In the genomic region with DNA sequence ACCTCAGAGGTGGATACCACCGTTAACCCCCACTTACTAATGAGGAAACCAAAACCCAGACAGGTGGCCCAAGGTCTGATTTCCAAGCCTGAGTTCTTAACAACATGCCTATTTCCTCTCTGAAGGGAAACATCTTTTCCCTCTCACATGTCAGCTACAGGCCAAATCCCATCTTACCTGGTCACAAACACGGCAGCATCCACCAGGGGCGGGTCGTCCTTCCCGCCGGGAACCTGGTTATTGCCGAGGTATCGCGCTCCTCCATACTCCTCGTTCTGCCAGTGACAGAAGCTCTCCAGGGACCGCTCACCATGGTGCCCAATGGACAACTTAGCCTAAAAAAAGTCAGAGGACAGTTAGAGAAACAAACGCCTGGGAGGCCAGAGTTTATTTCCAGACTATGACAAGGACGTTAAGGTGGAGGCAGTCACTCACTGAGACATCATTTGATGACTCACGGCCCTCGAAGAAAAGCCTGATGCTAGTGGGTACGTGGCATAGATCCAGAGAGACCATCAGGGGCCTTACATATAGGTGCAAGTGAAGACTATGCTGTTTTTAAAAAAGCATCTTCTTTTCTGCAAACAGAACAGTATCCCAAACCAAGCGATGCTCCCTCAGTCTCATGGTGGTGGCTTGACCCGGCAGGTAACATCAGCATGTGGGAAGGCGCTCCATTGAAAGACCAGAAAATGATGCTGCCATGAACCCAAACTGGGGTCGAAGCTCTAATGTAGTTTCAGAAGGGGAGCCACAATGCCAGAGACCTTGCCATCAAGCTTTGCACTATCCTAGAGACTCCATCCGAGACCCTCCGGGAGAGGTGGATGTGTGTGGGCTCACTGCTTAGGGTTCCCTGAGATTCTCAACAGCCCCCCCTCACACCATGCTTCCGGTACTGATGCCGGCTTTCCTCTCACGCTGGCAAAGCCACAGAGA, we compare ENCODE assay signal across 25 cellular contexts.
DNase-seq lines count a peak whose midpoint lies in the region; ATAC-seq and TF ChIP-seq lines count a peak whose summit lies in the region.
"Had no signal": no experiment of that assay in that cellular context is flagged by ENCODE, and none has a peak within 500 bp of the region (broad histone marks: within the 10 kb centered on the region; RNA-seq: fewer than 3 reads in every experiment).

No MANE protein-coding gene starts in this region.

- H3F3A ChIP-seq in GM23248 (ENCODE audit: insufficient read depth): no peaks in the 10 kb centered on the region

- no peaks in the 10 kb centered on the region for H4K20me1 ChIP-seq in GM23248 (ENCODE audit: insufficient read depth)
- H4K20me1 ChIP-seq: BLaER1 had no signal

- TF ChIP-seq CTCF in coronary artery (IDR thresholded peaks at IDR 0.05): no peak
- TF ChIP-seq CTCF in lower leg skin (IDR thresholded peaks at IDR 0.05): no peak
- no peak for TF ChIP-seq CTCF in type B pancreatic cell (conservative IDR thresholded peaks at IDR 0.05)
- TF ChIP-seq CTCF in left lung (IDR thresholded peaks at IDR 0.05): no peak

- 81% methylated on average over 25 of the region's 25 CpGs for WGBS in lower leg skin, 2 donors
- 55 to 58% methylated on average over 25 of the region's 25 CpGs for WGBS in GM23248 (ENCODE audit: low coverage in 1 of 2, low lambda C conversion rate in 2 of 2, missing lambda C conversion rate in 2 of 2), 2 experiments

- H3K27me3 Mint-ChIP-seq in type B pancreatic cell: no peaks in the 10 kb centered on the region
- H3K27me3 Mint-ChIP-seq: CD4-positive, CD25-positive, alpha-beta regulatory T cell had no signal

- H3K36me3 ChIP-seq in GM23248 (ENCODE audit: low read depth): no peaks in the 10 kb centered on the region
- H3K36me3 ChIP-seq in left lung: no peaks in the 10 kb centered on the region
- H3K36me3 ChIP-seq: BLaER1 had no signal

- no peak overlapping the region for H3K27ac Mint-ChIP-seq in type B pancreatic cell
- H3K27ac Mint-ChIP-seq: CD4-positive, CD25-positive, alpha-beta regulatory T cell had no signal

- H3K27ac ChIP-seq in coronary artery: no peak overlapping the region
- H3K27ac ChIP-seq in GM23248: no peak overlapping the region
- no peak overlapping the region for H3K27ac ChIP-seq in left lung
- H3K27ac ChIP-seq: BLaER1, HL-60, RWPE1 had no signal

- H3K4me3 ChIP-seq in coronary artery (no peak overlapping the region), lower leg skin (ENCODE audit: low read depth, poor library complexity, severe bottlenecking) (no peak overlapping the region), GM23248 (no peak overlapping the region), left lung (no peak overlapping the region)
- H3K4me3 ChIP-seq: BLaER1, GM12878 had no signal

- H3K4me1 Mint-ChIP-seq in type B pancreatic cell (ENCODE audit: unreplicated experiment): no peaks in the 10 kb centered on the region

- peaks cover 9% of the 10 kb centered on the region for H3K9me3 Mint-ChIP-seq in type B pancreatic cell

- H3K4me2 ChIP-seq in GM23248 (ENCODE audit: unreplicated experiment): no peak overlapping the region
- H3K4me2 ChIP-seq: BLaER1 had no signal

- H3K79me2 ChIP-seq in GM23248 (ENCODE audit: insufficient read depth): no peaks in the 10 kb centered on the region

- in situ Hi-C loops in GM23248 (cut with MboI): no loop called here

- peak; percentile 8 to 12 for DNase-seq in activated T-cell treated with anti-CD3 and anti-CD28 coated beads, Interleukin-2, amount 50 U/mL, for 48 hours
- no peak for DNase-seq in activated T-cell treated with anti-CD3 and anti-CD28 coated beads for 4 hours
- DNase-seq in coronary artery (ENCODE audit: low spot score): peak; percentile 35
- peak; percentile 3 to 45 for DNase-seq in lower leg skin (ENCODE audit: low spot score in 2 of 2)
- DNase-seq in type B pancreatic cell (ENCODE audit: extremely low spot score, unreplicated experiment): peak; percentile 55
- DNase-seq in GM23248: no peak
- DNase-seq in SW480 (ENCODE audit: low spot score): no peak
- DNase-seq in left lung: no peak
- DNase-seq: CD4-positive, CD25-positive, alpha-beta regulatory T cell; DMS53; NCI-H1048; NCI-H1417; NCI-H1694; NCI-H2029 treated with DMSO at 0.1 percent for 48 hours; NCI-H2171; NCI-H226; NCI-H510A; NCI-H69; SHP77 treated with DMSO at 0.1 percent for 48 hours had no signal

- H3K4me3 Mint-ChIP-seq in type B pancreatic cell: no peak overlapping the region
- H3K4me3 Mint-ChIP-seq: CD4-positive, CD25-positive, alpha-beta regulatory T cell had no signal

- no peak overlapping the region for H3K9ac ChIP-seq in GM23248
- H3K9ac ChIP-seq: BLaER1 had no signal

- H3K27me3 ChIP-seq in GM23248 (replicated peaks; ENCODE audit: insufficient read depth) (no peaks in the 10 kb centered on the region), left lung (no peaks in the 10 kb centered on the region)
- H3K27me3 ChIP-seq: BLaER1 had no signal

- no peaks in the 10 kb centered on the region for H3K9me2 ChIP-seq in GM23248 (ENCODE audit: insufficient read depth)

- H2AFZ ChIP-seq in GM23248: no peak overlapping the region

- no peaks in the 10 kb centered on the region for H3K4me1 ChIP-seq in GM23248 (ENCODE audit: insufficient read depth)
- no peaks in the 10 kb centered on the region for H3K4me1 ChIP-seq in left lung
- H3K4me1 ChIP-seq: BLaER1 had no signal

- H3K9me3 ChIP-seq in GM23248 (ENCODE audit: low read depth) (no peaks in the 10 kb centered on the region), left lung (no peaks in the 10 kb centered on the region)

- intact Hi-C loops in lower leg skin (cut with DNase I; ENCODE audit: low total_unique reads) (no loop called here), left lung (cut with DNase I) (no loop called here)

- no peak for ATAC-seq in left lung
- ATAC-seq: GM12878, HCT116, Panc1 had no signal

- H3K36me3 Mint-ChIP-seq in type B pancreatic cell: peaks cover 9% of the 10 kb centered on the region

- TF ChIP-seq POLR2A in lower leg skin (IDR thresholded peaks at IDR 0.05): no peak

Comparison
In these comparisons a context has a peak if more than half of its experiments do, and no peak if none do; other contexts are left out.
1. DNase-seq: peak in activated T-cell treated with anti-CD3 and anti-CD28 coated beads, Interleukin-2, amount 50 U/mL, for 48 hours (2 of 2), coronary artery (single experiment), lower leg skin (2 of 2) and type B pancreatic cell (single experiment); none in activated T-cell treated with anti-CD3 and anti-CD28 coated beads for 4 hours (single experiment), GM23248 (single experiment), SW480 (single experiment) and left lung (0 of 2).